8 cellular contexts compared by ENCODE assay signal in genomic region chr16:78161023-78161729, GRCh38.
"Had no signal": no experiment of that assay in that cellular context is flagged by ENCODE, and none has a peak within 500 bp of the region (broad histone marks: within the 10 kb centered on the region; RNA-seq: fewer than 3 reads in every experiment).

No MANE protein-coding gene starts in this region.

- H2AFZ ChIP-seq: GM23248 had no signal

- DNase-seq: GM23248, GOT3, H7, Kasumi-1, KG1 had no signal

- H3K4me1 ChIP-seq: HAP-1 had no signal

- H3K9me3 ChIP-seq: HAP-1 had no signal

- ATAC-seq: HCT116 had no signal

- FAIRE-seq: HTR-8/SVneo had no signal

- H3K27ac ChIP-seq: GM23248 had no signal

- H3K4me3 ChIP-seq: GM23248, HAP-1 had no signal

- H3K9ac ChIP-seq: GM23248 had no signal

- H3K36me3 ChIP-seq: HAP-1 had no signal
